ENCODE assay signal across 13 cellular contexts in genomic region chr17:35314415-35315216, GRCh38. TPM values are rescaled to one million over a fixed set of nuclear protein-coding genes. Genes with fewer than 3 reads are reported as not detected.
DNase-seq lines count a peak whose midpoint lies in the region; ATAC-seq, FAIRE-seq and TF ChIP-seq lines count a peak whose summit lies in the region.
"Had no signal": no experiment of that assay in that cellular context is flagged by ENCODE, and none has a peak within 500 bp of the region (broad histone marks: within the 10 kb centered on the region; RNA-seq: fewer than 3 reads in every experiment).

No MANE protein-coding gene starts in this region.

- peaks cover 2% of the 10 kb centered on the region; the same call in 2 of the 3 replicates for H3K9me3 Mint-ChIP-seq in GM23338
- H3K9me3 Mint-ChIP-seq in natural killer cell treated with Interleukin-12 subunit alpha and Interleukin-12 subunit beta and Interleukin-15 and Interleukin-18, amount 100 ng/mL, for 72 hours, result no peaks in the 10 kb centered on the region

- in situ Hi-C loops in HepG2 (cut with HindIII; ENCODE audit: extremely low pct_ligation_motif_present, low pct_unique_long_range_greater_than_20kb), result loop anchor here (5.0 to 25.0 kb wide), 2 partner anchors 223 to 423 kb away; partner anchors contain the start of genes RASL10B and SLFN12L

- no peaks in the 10 kb centered on the region; the same call in 2 of the 3 replicates for H3K36me3 Mint-ChIP-seq in GM23338 (ENCODE audit: low read depth)
- no peaks in the 10 kb centered on the region for H3K36me3 Mint-ChIP-seq in natural killer cell treated with Interleukin-12 subunit alpha and Interleukin-12 subunit beta and Interleukin-15 and Interleukin-18, amount 100 ng/mL, for 72 hours

- H3K36me3 ChIP-seq in ACC112 (ENCODE audit: insufficient read depth, low read length) (no peaks in the 10 kb centered on the region), GM23338 (ENCODE audit: insufficient read depth) (no peaks in the 10 kb centered on the region), HepG2 (replicated peaks in 1 of 2; ENCODE audit: control insufficient read depth in 1 of 2, insufficient read depth in 2 of 2, low read length in 2 of 2) (no peaks in the 10 kb centered on the region)

- POLR2A ChIA-PET in HepG2 (lab: Yijun Ruan, JAX), result no interaction called here

- CTCF ChIA-PET in HepG2 (lab: Yijun Ruan, JAX; ENCODE audit: low intra/inter-chr PET ratio, low total read pairs), result interaction anchor here (1.2 kb wide), 1 partner anchor 219 kb away, joined by 4 read pairs; no protein-coding TSS in a partner anchor

- H3K9me3 ChIP-seq in HepG2 (ENCODE audit: low read length), result no peaks in the 10 kb centered on the region

- TF ChIP-seq CTCF in GM23338 (conservative IDR thresholded peaks at IDR 0.05; ENCODE audit: low read depth in 2 of 2) (no peak), coronary artery (IDR thresholded peaks at IDR 0.05) (no peak), HepG2 (CRISPR knock-in tag; IDR thresholded peaks at IDR 0.05) (no peak)

- DNase-seq in GM23338 (ENCODE audit: low spot score) (peak; percentile 20), coronary artery (ENCODE audit: low spot score) (no peak), NOMO-1 treated with dmso at 0.1 percent for 144 hours (lab: John Stamatoyannopoulos, UW; ENCODE audit: unreplicated experiment) (no peak), MV-4-11 (lab: John Stamatoyannopoulos, UW) (no peak), HepG2 (ENCODE audit: low spot score) (no peak), pons (ENCODE audit: low spot score) (no peak)
- DNase-seq in natural killer cell treated with Interleukin-12 subunit alpha and Interleukin-12 subunit beta and Interleukin-15 and Interleukin-18, amount 100 ng/mL, for 72 hours (ENCODE audit: low spot score), result no peak
- DNase-seq: DMS 273 treated with DMSO at 0.1 percent for 48 hours; NCI-H1048; stimulated activated CD4-positive, alpha-beta T cell treated with anti-CD3 and anti-CD28 coated beads, Interleukin-4, amount 100 ng/mL, for 24 hours had no signal

- H3K79me2 ChIP-seq in ACC112 (ENCODE audit: control insufficient read depth, insufficient read depth, low read length, unreplicated experiment) (no peaks in the 10 kb centered on the region), GM23338 (replicated peaks; ENCODE audit: insufficient read depth) (no peaks in the 10 kb centered on the region), HepG2 (ENCODE audit: insufficient read depth, low read length) (no peaks in the 10 kb centered on the region)

- H3K4me3 ChIP-seq in ACC112 (ENCODE audit: low read depth, low read length) (no peak overlapping the region), GM23338 (peak overlapping the region; percentile 73), coronary artery (peak overlapping the region; percentile 66), HepG2 (replicated peaks in 1 of 3; ENCODE audit: insufficient read depth in 1 of 3, low read depth in 2 of 3, low read length in 3 of 3) (no peak overlapping the region)

- BruUV-seq in HepG2 (replicated peaks; lab: Mats Ljungman, UMichigan), result no TSS peak

- H3F3A ChIP-seq in GM23338 (replicated peaks; ENCODE audit: low read depth), result 0 out of 2 replicates have a peak, but pooled peaks cover 3% of the 10 kb centered on the region

- H3K4me1 ChIP-seq in ACC112 (ENCODE audit: control insufficient read depth, insufficient read depth, low read length, unreplicated experiment), result peaks cover 22% of the 10 kb centered on the region
- H3K4me1 ChIP-seq in GM23338 (ENCODE audit: insufficient read depth), result peaks cover 7% of the 10 kb centered on the region
- no peaks in the 10 kb centered on the region for H3K4me1 ChIP-seq in HepG2 (ENCODE audit: insufficient read depth, low read length)

- H3K4me2 ChIP-seq in GM23338, result peak overlapping the region; percentile 85
- no peak overlapping the region for H3K4me2 ChIP-seq in HepG2 (ENCODE audit: low read depth, low read length)

- H3K4me1 Mint-ChIP-seq in GM23338, result peaks cover 30% of the 10 kb centered on the region
- peaks cover 43 to 51% of the 10 kb centered on the region in 2 donors for H3K4me1 Mint-ChIP-seq in natural killer cell treated with Interleukin-12 subunit alpha and Interleukin-12 subunit beta and Interleukin-15 and Interleukin-18, amount 100 ng/mL, for 72 hours (ENCODE audit: low read depth in 2 of 2)

- no peak for FAIRE-seq in HepG2 (lab: Jason Lieb, UNC)
- FAIRE-seq: endometrium, RCC 7860 had no signal

- no peak for TF ChIP-seq POLR2A in HepG2 (IDR thresholded peaks at IDR 0.05; ENCODE audit: insufficient read depth in 1 of 2, low read depth in 2 of 2, low read length in 2 of 2)

- peaks cover 13% of the 10 kb centered on the region for H3K27me3 Mint-ChIP-seq in GM23338 (ENCODE audit: insufficient read depth, low read depth, poor library complexity)
- no peaks in the 10 kb centered on the region for H3K27me3 Mint-ChIP-seq in natural killer cell treated with Interleukin-12 subunit alpha and Interleukin-12 subunit beta and Interleukin-15 and Interleukin-18, amount 100 ng/mL, for 72 hours

- no peak for TF ChIP-seq RAD21 in HepG2 (CRISPR knock-in tag; IDR thresholded peaks at IDR 0.05)

- peak; percentile 9 for ATAC-seq in GM23338
- no peak for ATAC-seq in natural killer cell treated with Interleukin-12 subunit alpha and Interleukin-12 subunit beta and Interleukin-15 and Interleukin-18, amount 100 ng/mL, for 72 hours
- ATAC-seq in HepG2, result no peak

- peak overlapping the region; percentile 79 for H3K4me3 Mint-ChIP-seq in GM23338
- peak overlapping the region; percentile 93 for H3K4me3 Mint-ChIP-seq in natural killer cell treated with Interleukin-12 subunit alpha and Interleukin-12 subunit beta and Interleukin-15 and Interleukin-18, amount 100 ng/mL, for 72 hours

- H3K9ac ChIP-seq in HepG2 (ENCODE audit: insufficient read depth, low read depth, low read length), result no peak overlapping the region

- 10% methylated on average over 4 of the region's 9 CpGs for WGBS in HepG2 (ENCODE audit: low lambda C conversion rate)

- no peak overlapping the region for H2AFZ ChIP-seq in ACC112 (ENCODE audit: low read length, unreplicated experiment)
- peak overlapping the region; percentile 99 for H2AFZ ChIP-seq in GM23338
- H2AFZ ChIP-seq in HepG2 (ENCODE audit: low read length), result no peak overlapping the region

- H3K27me3 ChIP-seq in ACC112 (ENCODE audit: insufficient read depth, low read length) (no peaks in the 10 kb centered on the region), GM23338 (ENCODE audit: insufficient read depth) (peaks cover 37% of the 10 kb centered on the region), HepG2 (ENCODE audit: control insufficient read depth in 1 of 2, insufficient read depth in 2 of 2, low read length in 2 of 2) (no peaks in the 10 kb centered on the region; a peak in 1 of 5 replicates)

- intact Hi-C loops in HepG2 (cut with micrococcal nuclease; ENCODE audit: unreplicated experiment), result no loop called here

- no peak overlapping the region for H3K27ac Mint-ChIP-seq in GM23338
- peak overlapping the region; percentile 94 to 99 for H3K27ac Mint-ChIP-seq in natural killer cell treated with Interleukin-12 subunit alpha and Interleukin-12 subunit beta and Interleukin-15 and Interleukin-18, amount 100 ng/mL, for 72 hours

- TF ChIP-seq EP300 in HepG2 (IDR thresholded peaks at IDR 0.05; ENCODE audit: low read depth in 2 of 2, low read length in 2 of 2), result no peak
- TF ChIP-seq EP300 in HepG2 (CRISPR knock-in tag; IDR thresholded peaks at IDR 0.05; ENCODE audit: borderline replicate concordance), result no peak

- 0 out of 2 replicates have a peak, but pooled peaks cover 4% of the 10 kb centered on the region for H4K20me1 ChIP-seq in GM23338 (replicated peaks; ENCODE audit: insufficient read depth)
- no peaks in the 10 kb centered on the region for H4K20me1 ChIP-seq in HepG2 (ENCODE audit: insufficient read depth, low read length)

- H3K27ac ChIP-seq in ACC112 (ENCODE audit: low read depth, low read length) (peak overlapping the region; percentile 56; the same call in 1 of the 2 replicates), GM23338 (ENCODE audit: low read depth) (no peak overlapping the region), coronary artery (peak overlapping the region; percentile 24 to 46), HepG2 (ENCODE audit: extremely low read length, insufficient read depth, low read length) (no peak overlapping the region)

- no peaks in the 10 kb centered on the region for H3K9me2 ChIP-seq in GM23338 (ENCODE audit: insufficient read depth)

TF ChIP-seq in HepG2, 621 proteins besides CTCF, POLR2A, EP300 and RAD21 (continues in another document):
- no peak for TF ChIP-seq NONO (IDR thresholded peaks at IDR 0.05)
- TF ChIP-seq NONO (CRISPR knock-in tag; conservative IDR thresholded peaks at IDR 0.05), result no peak
- TF ChIP-seq ZNF160 (CRISPR knock-in tag; IDR thresholded peaks at IDR 0.05), result no peak
- no peak for TF ChIP-seq ZNF101 (CRISPR knock-in tag; IDR thresholded peaks at IDR 0.05; ENCODE audit: borderline replicate concordance, low read depth)

RNA-seq across cellular contexts. Expression of gene SLFN11, which starts 58.8 kb away (rescaled TPM):
- total RNA-seq in GM23338 (2014; rRNA removed; shearing (Covaris generic)), result 0.04 TPM in 1 of 2 replicates, not detected in the other
- polyA plus RNA-seq in GM23338 (2016; fragmentation: Nextera tagmentation; extraction: Ambion mirVana) (0.19 TPM in 1 of 2 replicates, not detected in the other), HepG2 (2011; rRNA removed) (not detected in 2 replicates)
- 100 to 1,000 TPM; 139 to 149 TPM for total RNA-seq in natural killer cell treated with Interleukin-12 subunit alpha and Interleukin-12 subunit beta and Interleukin-15 and Interleukin-18, amount 100 ng/mL, for 72 hours
- total RNA-seq in HepG2 (2016; rRNA removed; fragmentation: Illumina TruSeq; extraction: Trizol), result not detected in 2 replicates
- total RNA-seq in HepG2 (2016; cell fraction: cytosol; rRNA removed; fragmentation: Illumina TruSeq; extraction: Trizol; ENCODE audit: low read depth), result not detected in 2 replicates
- total RNA-seq in HepG2 (2016; cell fraction: insoluble cytoplasmic fraction; rRNA removed; fragmentation: Illumina TruSeq; extraction: Trizol), result not detected in 2 replicates
- total RNA-seq in HepG2 (2016; cell fraction: membrane; rRNA removed; fragmentation: Illumina TruSeq; extraction: Trizol), result not detected in 2 replicates
- not detected in 2 replicates for total RNA-seq in HepG2 (2016; cell fraction: nucleus; rRNA removed; fragmentation: Illumina TruSeq; extraction: Trizol)
- polyA plus RNA-seq in HepG2 (2011; cell fraction: cytosol; rRNA removed), result not detected in 2 replicates
- not detected in 2 replicates for polyA plus RNA-seq in HepG2 (2011; cell fraction: nucleus; rRNA removed)
- not detected in 2 replicates for polyA plus RNA-seq in HepG2 (2012)
- not detected in 2 replicates for polyA plus RNA-seq in HepG2 (2016; cell fraction: cytosol; fragmentation: Illumina TruSeq; extraction: Trizol; ENCODE audit: low read depth)
- not detected in 2 replicates for polyA plus RNA-seq in HepG2 (2016; cell fraction: insoluble cytoplasmic fraction; fragmentation: Illumina TruSeq; extraction: Trizol; ENCODE audit: low read depth)
- polyA plus RNA-seq in HepG2 (2016; cell fraction: membrane; fragmentation: Illumina TruSeq; extraction: Trizol; ENCODE audit: low read depth), result not detected in 2 replicates
- polyA plus RNA-seq in HepG2 (2016; cell fraction: nucleus; fragmentation: Illumina TruSeq; extraction: Trizol; ENCODE audit: insufficient read depth, low read depth), result not detected in 2 replicates
- 43.9 TPM in 1 of 2 replicates, not detected in the other for polyA minus RNA-seq in HepG2 (2011; rRNA and poly(A)+ RNA removed; ENCODE audit: low replicate concordance)
- not detected in 2 replicates for polyA minus RNA-seq in HepG2 (2011; cell fraction: cytosol; rRNA and poly(A)+ RNA removed)
- polyA minus RNA-seq in HepG2 (2011; cell fraction: nucleus; rRNA and poly(A)+ RNA removed), result not detected in 2 replicates

Comparison
In these comparisons a context has a peak if more than half of its experiments do, and no peak if none do; other contexts are left out.
1. H3K27ac ChIP-seq: peak in ACC112 (single experiment) and coronary artery (2 of 2); none in GM23338 (single experiment) and HepG2 (single experiment).
2. H3K4me3 ChIP-seq: peak in GM23338 (single experiment) and coronary artery (single experiment); none in ACC112 (single experiment) and HepG2 (0 of 3).
3. RNA of gene SLFN11, which starts 58.8 kb away (total RNA-seq): 139 to 149 TPM in natural killer cell treated with Interleukin-12 subunit alpha and Interleukin-12 subunit beta and Interleukin-15 and Interleukin-18, amount 100 ng/mL, for 72 hours; 0.04 TPM in GM23338 and not detected in HepG2; every median in the first group is over 100 times any median in the second.